Comparison of ENCODE assay signal across 12 cellular contexts in genomic region chr11:44456544-44457270, GRCh38.
DNase-seq lines count a peak whose midpoint lies in the region; ATAC-seq, FAIRE-seq and TF ChIP-seq lines count a peak whose summit lies in the region.
"Had no signal": no experiment of that assay in that cellular context is flagged by ENCODE, and none has a peak within 500 bp of the region (broad histone marks: within the 10 kb centered on the region; RNA-seq: fewer than 3 reads in every experiment).

No MANE protein-coding gene starts in this region.

- no peak overlapping the region for H3K4me3 Mint-ChIP-seq in WTC11
- H3K4me3 Mint-ChIP-seq in stimulated activated naive B cell treated with anti-CD40 and anti-IgM and Interleukin-4, amounts not matched to agents 10 μg/mL and 1 μg/mL and 100 μg/mL, for 72 hours = no peak overlapping the region

- H3K27ac Mint-ChIP-seq in WTC11 = no peak overlapping the region
- no peak overlapping the region for H3K27ac Mint-ChIP-seq in stimulated activated naive B cell treated with anti-CD40 and anti-IgM and Interleukin-4, amounts not matched to agents 10 μg/mL and 1 μg/mL and 100 μg/mL, for 72 hours
- H3K27ac Mint-ChIP-seq: activated T-helper 2 cell treated with anti-CD3 and anti-CD28 coated beads, Interferon-gamma antibody, Interleukin-2, Interleukin-4, amounts not matched to agents 10 μg/mL and 5 μg/mL and 100 μg/mL, durations not matched to agents 14 hours and 24 hours and 36 hours; naive B cell had no signal

- H3K9me3 ChIP-seq in left lung = peaks cover 0 to 10% of the 10 kb centered on the region in 2 donors
- H3K9me3 ChIP-seq: uterus had no signal

- 0 out of 2 replicates have a peak, but pooled peaks cover 3% of the 10 kb centered on the region for H3K4me1 Mint-ChIP-seq in WTC11
- no peaks in the 10 kb centered on the region for H3K4me1 Mint-ChIP-seq in stimulated activated naive B cell treated with anti-CD40 and anti-IgM and Interleukin-4, amounts not matched to agents 10 μg/mL and 1 μg/mL and 100 μg/mL, for 72 hours
- H3K4me1 Mint-ChIP-seq: naive B cell had no signal

- POLR2A ChIA-PET in WTC11 (lab: Charles Lee) = no interaction called here

- no peaks in the 10 kb centered on the region; the same call in none of the 2 replicates for H3K27me3 Mint-ChIP-seq in WTC11 (ENCODE audit: low read depth)
- H3K27me3 Mint-ChIP-seq in stimulated activated naive B cell treated with anti-CD40 and anti-IgM and Interleukin-4, amounts not matched to agents 10 μg/mL and 1 μg/mL and 100 μg/mL, for 72 hours = peaks cover 8 to 9% of the 10 kb centered on the region in 2 donors

- H3K9me3 Mint-ChIP-seq in WTC11 = peaks cover 21% of the 10 kb centered on the region
- peaks cover 0 to 2% of the 10 kb centered on the region in 2 donors for H3K9me3 Mint-ChIP-seq in stimulated activated naive B cell treated with anti-CD40 and anti-IgM and Interleukin-4, amounts not matched to agents 10 μg/mL and 1 μg/mL and 100 μg/mL, for 72 hours
- H3K9me3 Mint-ChIP-seq: activated T-helper 2 cell treated with anti-CD3 and anti-CD28 coated beads, Interferon-gamma antibody, Interleukin-2, Interleukin-4, amounts not matched to agents 10 μg/mL and 5 μg/mL and 100 μg/mL, durations not matched to agents 14 hours and 24 hours and 36 hours had no signal

- H3K4me3 ChIP-seq in left lung = no peak overlapping the region
- H3K4me3 ChIP-seq: uterus had no signal

- peaks cover 0 to 5% of the 10 kb centered on the region in 2 donors for H3K27me3 ChIP-seq in left lung
- H3K27me3 ChIP-seq: uterus had no signal

- no peaks in the 10 kb centered on the region for H3K4me1 ChIP-seq in left lung
- H3K4me1 ChIP-seq: uterus had no signal

- ATAC-seq in WTC11 (peak; percentile 95), left lung (peak; percentile 49), HG02981 (IDR thresholded peaks at IDR 0.05; ENCODE audit: unreplicated experiment) (no peak)
- no peak for ATAC-seq in stimulated activated naive B cell treated with anti-CD40 and anti-IgM and Interleukin-4, amounts not matched to agents 10 μg/mL and 1 μg/mL and 100 μg/mL, for 72 hours (replicated peaks)

- intact Hi-C loops in left lung (cut with DNase I) = no loop called here

- CTCF ChIA-PET in WTC11 (lab: Charles Lee) = interaction anchor here (0.6 to 1.6 kb wide), 5 partner anchors 9 to 170 kb away, joined by 3 to 8 read pairs (median 3); no protein-coding TSS in a partner anchor

- H3K27ac ChIP-seq in left lung = no peak overlapping the region
- H3K27ac ChIP-seq: uterus had no signal

- peak; percentile 14 for DNase-seq in ELF-1 (ENCODE audit: low read depth, low spot score)
- DNase-seq in LHCN-M2 (ENCODE audit: low read depth) = peak; percentile 19
- DNase-seq in WTC11 (ENCODE audit: low spot score) = peak; percentile 46
- DNase-seq in left lung = no peak
- DNase-seq in T-helper 1 cell = no peak
- DNase-seq in stimulated activated naive B cell treated with anti-CD40 and anti-IgM and Interleukin-4, amounts not matched to agents 10 μg/mL and 1 μg/mL and 100 μg/mL, for 72 hours = no peak
- no peak for DNase-seq in frontal cortex (ENCODE audit: low spot score in 2 of 2)
- DNase-seq: naive B cell, uterus had no signal

- no peaks in the 10 kb centered on the region for H3K36me3 Mint-ChIP-seq in WTC11
- no peaks in the 10 kb centered on the region for H3K36me3 Mint-ChIP-seq in stimulated activated naive B cell treated with anti-CD40 and anti-IgM and Interleukin-4, amounts not matched to agents 10 μg/mL and 1 μg/mL and 100 μg/mL, for 72 hours
- H3K36me3 Mint-ChIP-seq: naive B cell had no signal

- H3K36me3 ChIP-seq in left lung = no peaks in the 10 kb centered on the region
- H3K36me3 ChIP-seq: uterus had no signal

- no peak for FAIRE-seq in frontal cortex (lab: Jason Lieb, UNC)
- FAIRE-seq: H54 had no signal

- peak; percentile 20; the same call in 1 of the 2 replicates for TF ChIP-seq CTCF in WTC11 (IDR thresholded peaks at IDR 0.05)
- peak in 1 of 2 donors; percentile 25 for TF ChIP-seq CTCF in left lung (IDR thresholded peaks at IDR 0.05)

TF ChIP-seq in WTC11, 78 proteins besides CTCF, POLR2A, EP300 and RAD21:
- TF ChIP-seq ZMAT4 (CRISPR knock-in tag; IDR thresholded peaks at IDR 0.05) (no peak), PREB (CRISPR knock-in tag; IDR thresholded peaks at IDR 0.05; ENCODE audit: borderline replicate concordance) (no peak), TEAD1 (CRISPR knock-in tag; IDR thresholded peaks at IDR 0.05) (no peak), TP53 (CRISPR knock-in tag; IDR thresholded peaks at IDR 0.05) (no peak), FOXK1 (CRISPR knock-in tag; IDR thresholded peaks at IDR 0.05) (no peak), MXD4 (CRISPR knock-in tag; IDR thresholded peaks at IDR 0.05; ENCODE audit: borderline replicate concordance) (no peak), ZNF423 (CRISPR knock-in tag; IDR thresholded peaks at IDR 0.05) (no peak), ATF2 (CRISPR knock-in tag; IDR thresholded peaks at IDR 0.05; ENCODE audit: borderline replicate concordance, low read depth) (no peak), E2F4 (CRISPR knock-in tag; IDR thresholded peaks at IDR 0.05; ENCODE audit: borderline replicate concordance, low read depth) (no peak), RORB (CRISPR knock-in tag; IDR thresholded peaks at IDR 0.05) (no peak), FOXP4 (CRISPR knock-in tag; IDR thresholded peaks at IDR 0.05) (no peak), AR (CRISPR knock-in tag; IDR thresholded peaks at IDR 0.05) (no peak)

Comparison
In these comparisons a context has a peak if more than half of its experiments do, and no peak if none do; other contexts are left out.
1. DNase-seq: peak in ELF-1 (single experiment), LHCN-M2 (single experiment) and WTC11 (single experiment); none in left lung (0 of 2), T-helper 1 cell (0 of 5), stimulated activated naive B cell treated with anti-CD40 and anti-IgM and Interleukin-4, amounts not matched to agents 10 μg/mL and 1 μg/mL and 100 μg/mL, for 72 hours (single experiment) and frontal cortex (0 of 2).
2. ATAC-seq: peak in WTC11 (single experiment) and left lung (single experiment); none in stimulated activated naive B cell treated with anti-CD40 and anti-IgM and Interleukin-4, amounts not matched to agents 10 μg/mL and 1 μg/mL and 100 μg/mL, for 72 hours (0 of 2) and HG02981 (single experiment).